ENCODE assay signal across 16 cellular contexts in genomic region chr11:116513278-116513823, GRCh38.
"Had no signal": no experiment of that assay in that cellular context is flagged by ENCODE, and none has a peak within 500 bp of the region (broad histone marks: within the 10 kb centered on the region; RNA-seq: fewer than 3 reads in every experiment).

No MANE protein-coding gene starts in this region.

- ATAC-seq: activated naive CD8-positive, alpha-beta T cell treated with anti-CD3 and anti-CD28 coated beads, Interleukin-2, amount 50 U/mL, for 24 hours; gastrocnemius medialis; left ventricle myocardium superior; stimulated activated naive B cell treated with anti-CD40 and anti-IgM and Interleukin-4, amounts not matched to agents 10 μg/mL and 1 μg/mL and 100 μg/mL, for 72 hours had no signal

- H3K4me3 ChIP-seq: gastrocnemius medialis, hepatocyte, pancreas, prostate gland, stomach, thyroid gland, upper lobe of right lung had no signal

- H3K27ac ChIP-seq: gastrocnemius medialis, hepatocyte, pancreas, prostate gland, stomach, thyroid gland, upper lobe of right lung had no signal

- DNase-seq: activated B cell treated with CpG ODN at 0.5 μM for 24 hours; activated gamma-delta T cell; activated T-cell treated with anti-CD3 and anti-CD28 coated beads, Interleukin-2, amount 50 U/mL, for 24 hours; amygdala; central memory CD4-positive, alpha-beta T cell; effector CD8-positive, alpha-beta T cell; gastrocnemius medialis; stimulated activated naive B cell treated with anti-CD40 and anti-IgM and Interleukin-4, amounts not matched to agents 10 μg/mL and 1 μg/mL and 100 μg/mL, for 72 hours; upper lobe of right lung had no signal
